ENCODE assay signal across 12 cellular contexts in genomic region chr4:20428410-20429160, GRCh38.
DNase-seq lines count a peak whose midpoint lies in the region; ATAC-seq and TF ChIP-seq lines count a peak whose summit lies in the region.
"Had no signal": no experiment of that assay in that cellular context is flagged by ENCODE, and none has a peak within 500 bp of the region (broad histone marks: within the 10 kb centered on the region; RNA-seq: fewer than 3 reads in every experiment).

No MANE protein-coding gene starts in this region.

- H3K27me3 Mint-ChIP-seq in neural crest cell (ENCODE audit: low read depth) = no peaks in the 10 kb centered on the region
- peaks cover 5% of the 10 kb centered on the region for H3K27me3 Mint-ChIP-seq in activated naive CD4-positive, alpha-beta T cell treated with anti-CD3 and anti-CD28 coated beads for 36 hours (ENCODE audit: low read depth)
- H3K27me3 Mint-ChIP-seq: stimulated activated memory B cell treated with anti-CD40 and anti-IgM and Interleukin-4, amounts not matched to agents 10 μg/mL and 1 μg/mL and 100 μg/mL, for 72 hours had no signal

- peak; percentile 40 for ATAC-seq in HG03175 (IDR thresholded peaks at IDR 0.05; ENCODE audit: unreplicated experiment)
- ATAC-seq: gastrocnemius medialis; stimulated activated memory B cell treated with anti-CD40 and anti-IgM and Interleukin-4, amounts not matched to agents 10 μg/mL and 1 μg/mL and 100 μg/mL, for 72 hours had no signal

- no peaks in the 10 kb centered on the region for H3K9me3 Mint-ChIP-seq in neural crest cell
- H3K9me3 Mint-ChIP-seq in activated naive CD4-positive, alpha-beta T cell treated with anti-CD3 and anti-CD28 coated beads for 36 hours = no peaks in the 10 kb centered on the region
- H3K9me3 Mint-ChIP-seq: stimulated activated memory B cell treated with anti-CD40 and anti-IgM and Interleukin-4, amounts not matched to agents 10 μg/mL and 1 μg/mL and 100 μg/mL, for 72 hours had no signal

- in situ Hi-C loops in astrocyte of the spinal cord (cut with HindIII; ENCODE audit: low sequenced_read_pairs) = no loop called here

- peaks cover 15% of the 10 kb centered on the region for H3K4me1 Mint-ChIP-seq in neural crest cell
- H3K4me1 Mint-ChIP-seq in activated naive CD4-positive, alpha-beta T cell treated with anti-CD3 and anti-CD28 coated beads for 36 hours (ENCODE audit: low read depth) = no peaks in the 10 kb centered on the region
- H3K4me1 Mint-ChIP-seq: stimulated activated memory B cell treated with anti-CD40 and anti-IgM and Interleukin-4, amounts not matched to agents 10 μg/mL and 1 μg/mL and 100 μg/mL, for 72 hours had no signal

- intact Hi-C loops in activated naive CD4-positive, alpha-beta T cell treated with anti-CD3 and anti-CD28 coated beads for 36 hours (cut with micrococcal nuclease) = loop anchor here (1.0 to 2.0 kb wide), 2 partner anchors 1204 to 1739 kb away; no protein-coding TSS in a partner anchor

- CTCF ChIA-PET in activated naive CD4-positive, alpha-beta T cell treated with anti-CD3 and anti-CD28 coated beads for 36 hours (lab: Charles Lee) = interaction anchor here (0.6 to 1.2 kb wide), 3 partner anchors 34 to 257 kb away, joined by 3 to 5 read pairs (median 3); no protein-coding TSS in a partner anchor

- H3K36me3 Mint-ChIP-seq in neural crest cell (ENCODE audit: low read depth) = no peaks in the 10 kb centered on the region
- no peaks in the 10 kb centered on the region for H3K36me3 Mint-ChIP-seq in activated naive CD4-positive, alpha-beta T cell treated with anti-CD3 and anti-CD28 coated beads for 36 hours (ENCODE audit: low read depth)
- H3K36me3 Mint-ChIP-seq: stimulated activated memory B cell treated with anti-CD40 and anti-IgM and Interleukin-4, amounts not matched to agents 10 μg/mL and 1 μg/mL and 100 μg/mL, for 72 hours had no signal

- H3K4me3 ChIP-seq in astrocyte of the spinal cord (ENCODE audit: low read depth, low read length) = no peak overlapping the region
- H3K4me3 ChIP-seq: gastrocnemius medialis had no signal

- DNase-seq in DMS 273 (lab: John Stamatoyannopoulos, UW; ENCODE audit: unreplicated experiment) (peak; percentile 6), DMS 273 treated with DMSO at 0.1 percent for 48 hours (lab: John Stamatoyannopoulos, UW) (no peak), astrocyte of the spinal cord (ENCODE audit: low read depth, low spot score) (peak; percentile 40), neural crest cell (ENCODE audit: low read depth, low spot score) (no peak), iPS-NIHi7 (ENCODE audit: extremely low spot score) (no peak)
- no peak for DNase-seq in activated naive CD4-positive, alpha-beta T cell treated with anti-CD3 and anti-CD28 coated beads for 36 hours
- DNase-seq in effector CD8-positive, alpha-beta T cell (lab: John Stamatoyannopoulos, UW) = no peak
- DNase-seq: gastrocnemius medialis, posterior cingulate gyrus, SHP77 treated with DMSO at 0.1 percent for 48 hours had no signal

- H3K27ac Mint-ChIP-seq in neural crest cell (ENCODE audit: unreplicated experiment) = no peak overlapping the region
- H3K27ac Mint-ChIP-seq in activated naive CD4-positive, alpha-beta T cell treated with anti-CD3 and anti-CD28 coated beads for 36 hours = no peak overlapping the region
- H3K27ac Mint-ChIP-seq: stimulated activated memory B cell treated with anti-CD40 and anti-IgM and Interleukin-4, amounts not matched to agents 10 μg/mL and 1 μg/mL and 100 μg/mL, for 72 hours had no signal

- TF ChIP-seq CTCF in astrocyte of the spinal cord (IDR thresholded peaks at IDR 0.05; ENCODE audit: low read depth, low read length) (peak; percentile 27), neural crest cell (conservative IDR thresholded peaks at IDR 0.05) (peak; percentile 51)

- no peak overlapping the region for H3K4me3 Mint-ChIP-seq in neural crest cell
- H3K4me3 Mint-ChIP-seq in activated naive CD4-positive, alpha-beta T cell treated with anti-CD3 and anti-CD28 coated beads for 36 hours = no peak overlapping the region
- H3K4me3 Mint-ChIP-seq: stimulated activated memory B cell treated with anti-CD40 and anti-IgM and Interleukin-4, amounts not matched to agents 10 μg/mL and 1 μg/mL and 100 μg/mL, for 72 hours had no signal

Comparison
In these comparisons a context has a peak if more than half of its experiments do, and no peak if none do; other contexts are left out.
1. DNase-seq: peak in DMS 273 (single experiment) and astrocyte of the spinal cord (single experiment); none in DMS 273 treated with DMSO at 0.1 percent for 48 hours (single experiment), neural crest cell (single experiment), activated naive CD4-positive, alpha-beta T cell treated with anti-CD3 and anti-CD28 coated beads for 36 hours (single experiment), effector CD8-positive, alpha-beta T cell (single experiment) and iPS-NIHi7 (single experiment).